Comparison of ENCODE assay signal across 15 cellular contexts in genomic region chr15:67019886-67020520, GRCh38.
"Had no signal": no experiment of that assay in that cellular context is flagged by ENCODE, and none has a peak within 500 bp of the region (broad histone marks: within the 10 kb centered on the region; RNA-seq: fewer than 3 reads in every experiment).

No MANE protein-coding gene starts in this region.

- H3K36me3 ChIP-seq: cardiac muscle cell, gastroesophageal sphincter, upper lobe of left lung had no signal

- H3K4me3 ChIP-seq: cardiac muscle cell, gastroesophageal sphincter, lung, upper lobe of left lung had no signal

- H3K27me3 ChIP-seq: cardiac muscle cell, gastroesophageal sphincter, upper lobe of left lung had no signal

- H3K9me3 ChIP-seq: gastroesophageal sphincter, upper lobe of left lung had no signal

- H3K27ac ChIP-seq: cardiac muscle cell, gastroesophageal sphincter, parathyroid adenoma, upper lobe of left lung had no signal

- H2AFZ ChIP-seq: parathyroid adenoma had no signal

- H3K4me1 ChIP-seq: parathyroid adenoma had no signal

- FAIRE-seq: endometrium, small intestine had no signal

- H3K9ac ChIP-seq: parathyroid adenoma had no signal

- DNase-seq: activated CD4-positive, alpha-beta T cell treated with anti-CD3 and anti-CD28 coated beads, Interleukin-2, amount 50 U/mL, for 4 hours; activated effector memory CD4-positive, alpha-beta T cell treated with Interleukin-2 at 50 U/mL for 16 hours; activated T-cell treated with anti-CD3 and anti-CD28 coated beads, Interleukin-2, amount 50 U/mL, for 24 hours; islet precursor cell; midbrain; naive thymus-derived CD4-positive, alpha-beta T cell; small intestine; stimulated activated CD4-positive, alpha-beta T cell treated with anti-CD3 and anti-CD28 coated beads, Interleukin-4, amount 100 ng/mL, for 4 hours; stimulated activated CD8-positive, alpha-beta memory T cell treated with anti-CD3 and anti-CD28 coated beads, Interleukin-4, amount 100 ng/mL, for 48 hours; upper lobe of left lung had no signal
